In genomic region chr20:38999965-39000910, GRCh38 we compare ENCODE assay signal across 1 cellular context.
A peak's percentile ranks its signal among the peaks of the same experiment; 100 is the strongest.
TF ChIP-seq lines count a peak whose summit lies in the region.

No MANE protein-coding gene starts in this region.

TF ChIP-seq in HepG2, 621 proteins besides CTCF, POLR2A, EP300 and RAD21 (continued from another document and continues in another):
- TF ChIP-seq SKIL (CRISPR knock-in tag; IDR thresholded peaks at IDR 0.05; ENCODE audit: borderline replicate concordance) = peak; percentile 77
- TF ChIP-seq SYNCRIP (IDR thresholded peaks at IDR 0.05; ENCODE audit: insufficient read depth, low read depth, low read length) = no peak
- TF ChIP-seq ZNF343 (CRISPR knock-in tag; IDR thresholded peaks at IDR 0.05) = no peak
- TF ChIP-seq ZNF749 (CRISPR knock-in tag; IDR thresholded peaks at IDR 0.05; ENCODE audit: borderline replicate concordance) = no peak
- TF ChIP-seq NR2F1 (CRISPR knock-in tag; IDR thresholded peaks at IDR 0.05) = no peak
- no peak for TF ChIP-seq SKI (IDR thresholded peaks at IDR 0.05; ENCODE audit: partially characterized antibody)
- TF ChIP-seq ISL2 (CRISPR knock-in tag; IDR thresholded peaks at IDR 0.05) = peak; percentile 77
- no peak for TF ChIP-seq RBM22 (optimal IDR thresholded peaks at IDR 0.05; ENCODE audit: low read length)
- no peak for TF ChIP-seq GPBP1L1 (CRISPR knock-in tag; IDR thresholded peaks at IDR 0.05)
- no peak for TF ChIP-seq NAIF1 (CRISPR knock-in tag; IDR thresholded peaks at IDR 0.05; ENCODE audit: borderline replicate concordance)
- TF ChIP-seq ZMYM2 (CRISPR knock-in tag; IDR thresholded peaks at IDR 0.05) = no peak
- no peak for TF ChIP-seq FOXK2 (IDR thresholded peaks at IDR 0.05)
- no peak for TF ChIP-seq CBX5 (CRISPR knock-in tag; IDR thresholded peaks at IDR 0.05; ENCODE audit: borderline replicate concordance)
- TF ChIP-seq ZNF775 (CRISPR knock-in tag; IDR thresholded peaks at IDR 0.05; ENCODE audit: borderline replicate concordance) = no peak
- TF ChIP-seq ZNF142 (CRISPR knock-in tag; IDR thresholded peaks at IDR 0.05) = no peak
- TF ChIP-seq TOPORS (CRISPR knock-in tag; IDR thresholded peaks at IDR 0.05) = no peak
- TF ChIP-seq KDM2A (CRISPR knock-in tag; IDR thresholded peaks at IDR 0.05; ENCODE audit: borderline replicate concordance, low read depth) = no peak
- TF ChIP-seq ZSCAN25 (CRISPR knock-in tag; IDR thresholded peaks at IDR 0.05) = no peak
- no peak for TF ChIP-seq NFKB2 (CRISPR knock-in tag; IDR thresholded peaks at IDR 0.05; ENCODE audit: borderline replicate concordance)
- TF ChIP-seq ZNF552 (CRISPR knock-in tag; IDR thresholded peaks at IDR 0.05; ENCODE audit: borderline replicate concordance) = no peak
- no peak for TF ChIP-seq MLLT10 (CRISPR knock-in tag; IDR thresholded peaks at IDR 0.05)
- TF ChIP-seq NRL (CRISPR knock-in tag; IDR thresholded peaks at IDR 0.05; ENCODE audit: borderline replicate concordance) = no peak
- no peak for TF ChIP-seq ZNF841 (CRISPR knock-in tag; IDR thresholded peaks at IDR 0.05; ENCODE audit: borderline replicate concordance)
- no peak; the same call in 1 of the 2 replicates for TF ChIP-seq SSRP1 (CRISPR knock-in tag; IDR thresholded peaks at IDR 0.05)
- no peak for TF ChIP-seq SETDB1 (CRISPR knock-in tag; IDR thresholded peaks at IDR 0.05; ENCODE audit: borderline replicate concordance)
- TF ChIP-seq ZSCAN20 (CRISPR knock-in tag; IDR thresholded peaks at IDR 0.05; ENCODE audit: borderline replicate concordance) = no peak
- TF ChIP-seq ZNF354B (CRISPR knock-in tag; IDR thresholded peaks at IDR 0.05) = no peak
- peak; percentile 67 for TF ChIP-seq RXRB (CRISPR knock-in tag; IDR thresholded peaks at IDR 0.05; ENCODE audit: borderline replicate concordance)
- no peak; the same call in 1 of the 2 replicates for TF ChIP-seq PPARG (CRISPR knock-in tag; conservative IDR thresholded peaks at IDR 0.05)
- no peak for TF ChIP-seq ZBTB33 (CRISPR knock-in tag; IDR thresholded peaks at IDR 0.05)
- no peak for TF ChIP-seq HHEX (CRISPR knock-in tag; IDR thresholded peaks at IDR 0.05)
- no peak for TF ChIP-seq STAT6 (CRISPR knock-in tag; IDR thresholded peaks at IDR 0.05; ENCODE audit: borderline replicate concordance)
- no peak for TF ChIP-seq HOXA5 (CRISPR knock-in tag; IDR thresholded peaks at IDR 0.05)
- TF ChIP-seq NFYC (CRISPR knock-in tag; IDR thresholded peaks at IDR 0.05) = no peak
- no peak for TF ChIP-seq RFXANK (CRISPR knock-in tag; IDR thresholded peaks at IDR 0.05)
- TF ChIP-seq TAF15 (IDR thresholded peaks at IDR 0.05; ENCODE audit: low read depth, low read length, poor library complexity, severe bottlenecking) = no peak
- no peak for TF ChIP-seq GPN1 (CRISPR knock-in tag; IDR thresholded peaks at IDR 0.05; ENCODE audit: borderline replicate concordance)
- TF ChIP-seq ZNF430 (CRISPR knock-in tag; IDR thresholded peaks at IDR 0.05) = no peak
- TF ChIP-seq BRD4 (CRISPR knock-in tag; IDR thresholded peaks at IDR 0.05) = no peak
- no peak for TF ChIP-seq ZNF24 (IDR thresholded peaks at IDR 0.05)
- no peak for TF ChIP-seq GABPA (IDR thresholded peaks at IDR 0.05; ENCODE audit: low read depth, low read length)
- peak; percentile 28; the same call in 1 of the 2 replicates for TF ChIP-seq GABPA (CRISPR knock-in tag; IDR thresholded peaks at IDR 0.05; ENCODE audit: low read depth)
- no peak for TF ChIP-seq ERF (CRISPR knock-in tag; IDR thresholded peaks at IDR 0.05)
- TF ChIP-seq KDM6A (CRISPR knock-in tag; IDR thresholded peaks at IDR 0.05; ENCODE audit: low read depth) = peak; percentile 43; the same call in 1 of the 2 replicates
- TF ChIP-seq FOXP4 (CRISPR knock-in tag; IDR thresholded peaks at IDR 0.05) = peak; percentile 58; the same call in 1 of the 2 replicates
- TF ChIP-seq TBX3 (IDR thresholded peaks at IDR 0.05; ENCODE audit: borderline replicate concordance) = 0 out of 2 replicates have a peak, but pooled peaks have one; percentile 26
- TF ChIP-seq NBN (conservative IDR thresholded peaks at IDR 0.05) = no peak
- TF ChIP-seq PHF20 (CRISPR knock-in tag; IDR thresholded peaks at IDR 0.05) = no peak
- TF ChIP-seq SRF (IDR thresholded peaks at IDR 0.05; ENCODE audit: low read depth, low read length) = no peak
- no peak for TF ChIP-seq ZNF562 (CRISPR knock-in tag; IDR thresholded peaks at IDR 0.05; ENCODE audit: borderline replicate concordance)
- no peak for TF ChIP-seq YY1 (IDR thresholded peaks at IDR 0.05; ENCODE audit: insufficient read depth, insufficient replicate concordance, low read depth, low read length)
- no peak for TF ChIP-seq TSC22D2 (CRISPR knock-in tag; IDR thresholded peaks at IDR 0.05; ENCODE audit: borderline replicate concordance)
- TF ChIP-seq MTA3 (CRISPR knock-in tag; IDR thresholded peaks at IDR 0.05) = no peak
- TF ChIP-seq ZFP37 (CRISPR knock-in tag; IDR thresholded peaks at IDR 0.05; ENCODE audit: borderline replicate concordance) = no peak
- TF ChIP-seq HOMEZ (CRISPR knock-in tag; IDR thresholded peaks at IDR 0.05; ENCODE audit: low read depth) = no peak
